1 cellular context compared by ENCODE assay signal in the genomic region with DNA sequence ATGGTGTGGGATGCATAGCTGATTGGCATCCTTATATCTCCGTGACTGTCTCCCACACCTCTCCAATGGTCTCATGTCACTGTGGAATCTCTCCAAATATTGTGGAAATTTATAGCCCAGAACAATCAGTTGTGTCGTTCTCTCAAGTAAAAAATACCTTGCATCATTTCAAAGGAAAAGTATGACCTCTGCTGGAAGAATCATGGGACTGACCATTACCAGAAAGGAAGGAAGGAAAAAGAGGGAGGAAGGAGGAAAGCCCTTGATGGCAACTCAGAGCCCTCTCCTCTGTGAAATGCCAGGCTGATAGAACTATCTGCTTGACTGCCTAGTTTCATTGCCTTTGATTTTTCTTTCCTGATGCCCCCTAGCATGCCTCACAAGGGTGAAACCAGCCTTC.
TF ChIP-seq lines count a peak whose summit lies in the region.

No MANE protein-coding gene starts in this region.

TF ChIP-seq in H1, 55 proteins besides CTCF, POLR2A, EP300 and RAD21 (continued from another document):
- TF ChIP-seq GTF2F1 (IDR thresholded peaks at IDR 0.05; ENCODE audit: borderline replicate concordance, low read depth, low read length), result no peak
- no peak for TF ChIP-seq POU5F1 (IDR thresholded peaks at IDR 0.05; ENCODE audit: low read depth, low read length)
- TF ChIP-seq MAFK (IDR thresholded peaks at IDR 0.05; ENCODE audit: low read depth, low read length), result no peak
- no peak for TF ChIP-seq JUN (IDR thresholded peaks at IDR 0.05; ENCODE audit: low read depth, low read length)
- TF ChIP-seq RNF2 (IDR thresholded peaks at IDR 0.05; ENCODE audit: borderline replicate concordance, low read depth, low read length, missing control alignments, poor library complexity, severe bottlenecking), result no peak
- no peak for TF ChIP-seq CBX5 (IDR thresholded peaks at IDR 0.05; ENCODE audit: low read depth, low read length)
- TF ChIP-seq EGR1 (IDR thresholded peaks at IDR 0.05; ENCODE audit: borderline replicate concordance, low read depth, low read length), result no peak
- TF ChIP-seq KDM1A (IDR thresholded peaks at IDR 0.05; ENCODE audit: borderline replicate concordance, low read length), result no peak
- TF ChIP-seq CHD1 (IDR thresholded peaks at IDR 0.05; ENCODE audit: low read depth, low read length), result no peak
